ENCODE assay signal across 1 cellular context in the genomic region with DNA sequence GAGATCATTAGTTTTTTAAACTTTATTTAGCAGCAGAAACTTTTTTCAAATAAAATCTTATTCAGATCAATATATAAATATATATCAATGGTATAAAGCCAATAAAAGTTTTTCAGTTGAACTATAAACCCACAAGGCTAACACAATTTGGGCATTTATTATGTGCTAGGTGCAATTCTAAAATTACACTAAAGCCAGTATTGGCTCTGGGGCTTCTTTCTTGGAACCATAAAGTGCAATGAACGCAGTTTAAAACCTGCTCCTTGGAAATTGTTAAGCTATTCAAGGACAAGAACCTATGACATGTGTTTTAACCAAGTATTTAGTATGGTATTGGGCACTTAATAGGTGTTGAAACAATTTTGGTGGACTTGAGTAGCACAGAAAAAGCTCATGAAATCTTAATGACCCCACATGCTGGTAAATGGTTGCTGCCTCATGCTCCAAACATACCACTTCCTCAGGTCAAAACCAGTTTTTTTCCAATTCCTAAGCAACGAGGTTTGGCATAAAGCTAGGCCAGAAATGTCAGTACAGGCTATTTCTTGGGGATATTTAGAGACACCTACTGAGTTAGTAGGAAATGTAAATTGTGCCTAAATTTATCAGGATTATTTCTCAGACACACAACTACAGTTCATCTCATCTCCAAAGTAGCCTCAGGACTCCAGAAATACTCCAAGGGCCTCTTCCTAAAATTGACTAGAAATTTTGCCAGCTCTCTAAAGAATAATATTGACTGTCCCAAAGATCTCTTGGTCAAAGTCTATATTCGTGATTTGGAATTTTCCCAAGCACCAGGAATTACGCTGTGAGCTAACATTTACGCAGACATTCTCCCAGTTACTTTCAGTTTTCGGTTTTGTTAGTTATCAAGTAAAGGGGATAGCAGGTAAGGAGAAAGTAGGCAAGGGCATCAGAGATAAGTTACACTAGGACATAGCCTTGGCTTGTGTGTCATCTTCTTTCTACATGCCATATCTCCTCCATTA.
TF ChIP-seq lines count a peak whose summit lies in the region.

No MANE protein-coding gene starts in this region.

TF ChIP-seq in HepG2, 621 proteins besides CTCF, POLR2A, EP300 and RAD21 (continued from another document and continues in another):
- TF ChIP-seq, protein P1, sequence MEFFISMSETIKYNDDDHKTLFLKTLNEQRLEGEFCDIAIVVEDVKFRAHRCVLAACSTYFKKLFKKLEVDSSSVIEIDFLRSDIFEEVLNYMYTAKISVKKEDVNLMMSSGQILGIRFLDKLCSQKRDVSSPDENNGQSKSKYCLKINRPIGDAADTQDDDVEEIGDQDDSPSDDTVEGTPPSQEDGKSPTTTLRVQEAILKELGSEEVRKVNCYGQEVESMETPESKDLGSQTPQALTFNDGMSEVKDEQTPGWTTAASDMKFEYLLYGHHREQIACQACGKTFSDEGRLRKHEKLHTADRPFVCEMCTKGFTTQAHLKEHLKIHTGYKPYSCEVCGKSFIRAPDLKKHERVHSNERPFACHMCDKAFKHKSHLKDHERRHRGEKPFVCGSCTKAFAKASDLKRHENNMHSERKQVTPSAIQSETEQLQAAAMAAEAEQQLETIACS (CRISPR knock-in tag; IDR thresholded peaks at IDR 0.05) = no peak
- peak; percentile 57; the same call in 1 of the 2 replicates for TF ChIP-seq ERF (CRISPR knock-in tag; IDR thresholded peaks at IDR 0.05)
- no peak for TF ChIP-seq TBX3 (IDR thresholded peaks at IDR 0.05; ENCODE audit: borderline replicate concordance)
- TF ChIP-seq, protein P2, sequence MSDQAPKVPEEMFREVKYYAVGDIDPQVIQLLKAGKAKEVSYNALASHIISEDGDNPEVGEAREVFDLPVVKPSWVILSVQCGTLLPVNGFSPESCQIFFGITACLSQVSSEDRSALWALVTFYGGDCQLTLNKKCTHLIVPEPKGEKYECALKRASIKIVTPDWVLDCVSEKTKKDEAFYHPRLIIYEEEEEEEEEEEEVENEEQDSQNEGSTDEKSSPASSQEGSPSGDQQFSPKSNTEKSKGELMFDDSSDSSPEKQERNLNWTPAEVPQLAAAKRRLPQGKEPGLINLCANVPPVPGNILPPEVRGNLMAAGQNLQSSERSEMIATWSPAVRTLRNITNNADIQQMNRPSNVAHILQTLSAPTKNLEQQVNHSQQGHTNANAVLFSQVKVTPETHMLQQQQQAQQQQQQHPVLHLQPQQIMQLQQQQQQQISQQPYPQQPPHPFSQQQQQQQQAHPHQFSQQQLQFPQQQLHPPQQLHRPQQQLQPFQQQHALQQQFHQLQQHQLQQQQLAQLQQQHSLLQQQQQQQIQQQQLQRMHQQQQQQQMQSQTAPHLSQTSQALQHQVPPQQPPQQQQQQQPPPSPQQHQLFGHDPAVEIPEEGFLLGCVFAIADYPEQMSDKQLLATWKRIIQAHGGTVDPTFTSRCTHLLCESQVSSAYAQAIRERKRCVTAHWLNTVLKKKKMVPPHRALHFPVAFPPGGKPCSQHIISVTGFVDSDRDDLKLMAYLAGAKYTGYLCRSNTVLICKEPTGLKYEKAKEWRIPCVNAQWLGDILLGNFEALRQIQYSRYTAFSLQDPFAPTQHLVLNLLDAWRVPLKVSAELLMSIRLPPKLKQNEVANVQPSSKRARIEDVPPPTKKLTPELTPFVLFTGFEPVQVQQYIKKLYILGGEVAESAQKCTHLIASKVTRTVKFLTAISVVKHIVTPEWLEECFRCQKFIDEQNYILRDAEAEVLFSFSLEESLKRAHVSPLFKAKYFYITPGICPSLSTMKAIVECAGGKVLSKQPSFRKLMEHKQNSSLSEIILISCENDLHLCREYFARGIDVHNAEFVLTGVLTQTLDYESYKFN (CRISPR knock-in tag; conservative IDR thresholded peaks at IDR 0.05) = peak; percentile 65
- peak; percentile 72; the same call in 1 of the 2 replicates for TF ChIP-seq ZNF264 (CRISPR knock-in tag; IDR thresholded peaks at IDR 0.05)
- no peak for TF ChIP-seq MXI1 (IDR thresholded peaks at IDR 0.05; ENCODE audit: borderline replicate concordance, low read depth, low read length)
- TF ChIP-seq ZNF616 (CRISPR knock-in tag; IDR thresholded peaks at IDR 0.05; ENCODE audit: low read depth) = no peak
- peak; percentile 43; the same call in 1 of the 2 replicates for TF ChIP-seq MED1 (CRISPR knock-in tag; IDR thresholded peaks at IDR 0.05)
- TF ChIP-seq ZFX (CRISPR knock-in tag; IDR thresholded peaks at IDR 0.05; ENCODE audit: low read depth) = 0 out of 2 replicates have a peak, but pooled peaks have one; percentile 13
- TF ChIP-seq GFI1 (CRISPR knock-in tag; IDR thresholded peaks at IDR 0.05; ENCODE audit: borderline replicate concordance) = peak; percentile 60; the same call in 1 of the 2 replicates
- 0 out of 2 replicates have a peak, but pooled peaks have one; percentile 5 for TF ChIP-seq RORA (CRISPR knock-in tag; IDR thresholded peaks at IDR 0.05)
- TF ChIP-seq MAF1 (CRISPR knock-in tag; IDR thresholded peaks at IDR 0.05; ENCODE audit: borderline replicate concordance) = peak; percentile 69; the same call in 1 of the 2 replicates
- peak; percentile 48; the same call in 1 of the 2 replicates for TF ChIP-seq NFIC (IDR thresholded peaks at IDR 0.05; ENCODE audit: low read length)
- TF ChIP-seq ZNF333 (CRISPR knock-in tag; IDR thresholded peaks at IDR 0.05; ENCODE audit: borderline replicate concordance) = no peak
- TF ChIP-seq, protein P3, sequence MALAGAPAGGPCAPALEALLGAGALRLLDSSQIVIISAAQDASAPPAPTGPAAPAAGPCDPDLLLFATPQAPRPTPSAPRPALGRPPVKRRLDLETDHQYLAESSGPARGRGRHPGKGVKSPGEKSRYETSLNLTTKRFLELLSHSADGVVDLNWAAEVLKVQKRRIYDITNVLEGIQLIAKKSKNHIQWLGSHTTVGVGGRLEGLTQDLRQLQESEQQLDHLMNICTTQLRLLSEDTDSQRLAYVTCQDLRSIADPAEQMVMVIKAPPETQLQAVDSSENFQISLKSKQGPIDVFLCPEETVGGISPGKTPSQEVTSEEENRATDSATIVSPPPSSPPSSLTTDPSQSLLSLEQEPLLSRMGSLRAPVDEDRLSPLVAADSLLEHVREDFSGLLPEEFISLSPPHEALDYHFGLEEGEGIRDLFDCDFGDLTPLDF (CRISPR knock-in tag; IDR thresholded peaks at IDR 0.05) = peak; percentile 30; the same call in 1 of the 2 replicates
- TF ChIP-seq CEBPG (CRISPR knock-in tag; IDR thresholded peaks at IDR 0.05) = peak; percentile 46; the same call in 1 of the 2 replicates
- TF ChIP-seq, protein P4, sequence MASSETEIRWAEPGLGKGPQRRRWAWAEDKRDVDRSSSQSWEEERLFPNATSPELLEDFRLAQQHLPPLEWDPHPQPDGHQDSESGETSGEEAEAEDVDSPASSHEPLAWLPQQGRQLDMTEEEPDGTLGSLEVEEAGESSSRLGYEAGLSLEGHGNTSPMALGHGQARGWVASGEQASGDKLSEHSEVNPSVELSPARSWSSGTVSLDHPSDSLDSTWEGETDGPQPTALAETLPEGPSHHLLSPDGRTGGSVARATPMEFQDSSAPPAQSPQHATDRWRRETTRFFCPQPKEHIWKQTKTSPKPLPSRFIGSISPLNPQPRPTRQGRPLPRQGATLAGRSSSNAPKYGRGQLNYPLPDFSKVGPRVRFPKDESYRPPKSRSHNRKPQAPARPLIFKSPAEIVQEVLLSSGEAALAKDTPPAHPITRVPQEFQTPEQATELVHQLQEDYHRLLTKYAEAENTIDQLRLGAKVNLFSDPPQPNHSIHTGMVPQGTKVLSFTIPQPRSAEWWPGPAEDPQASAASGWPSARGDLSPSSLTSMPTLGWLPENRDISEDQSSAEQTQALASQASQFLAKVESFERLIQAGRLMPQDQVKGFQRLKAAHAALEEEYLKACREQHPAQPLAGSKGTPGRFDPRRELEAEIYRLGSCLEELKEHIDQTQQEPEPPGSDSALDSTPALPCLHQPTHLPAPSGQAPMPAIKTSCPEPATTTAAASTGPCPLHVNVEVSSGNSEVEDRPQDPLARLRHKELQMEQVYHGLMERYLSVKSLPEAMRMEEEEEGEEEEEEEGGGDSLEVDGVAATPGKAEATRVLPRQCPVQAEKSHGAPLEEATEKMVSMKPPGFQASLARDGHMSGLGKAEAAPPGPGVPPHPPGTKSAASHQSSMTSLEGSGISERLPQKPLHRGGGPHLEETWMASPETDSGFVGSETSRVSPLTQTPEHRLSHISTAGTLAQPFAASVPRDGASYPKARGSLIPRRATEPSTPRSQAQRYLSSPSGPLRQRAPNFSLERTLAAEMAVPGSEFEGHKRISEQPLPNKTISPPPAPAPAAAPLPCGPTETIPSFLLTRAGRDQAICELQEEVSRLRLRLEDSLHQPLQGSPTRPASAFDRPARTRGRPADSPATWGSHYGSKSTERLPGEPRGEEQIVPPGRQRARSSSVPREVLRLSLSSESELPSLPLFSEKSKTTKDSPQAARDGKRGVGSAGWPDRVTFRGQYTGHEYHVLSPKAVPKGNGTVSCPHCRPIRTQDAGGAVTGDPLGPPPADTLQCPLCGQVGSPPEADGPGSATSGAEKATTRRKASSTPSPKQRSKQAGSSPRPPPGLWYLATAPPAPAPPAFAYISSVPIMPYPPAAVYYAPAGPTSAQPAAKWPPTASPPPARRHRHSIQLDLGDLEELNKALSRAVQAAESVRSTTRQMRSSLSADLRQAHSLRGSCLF (CRISPR knock-in tag; IDR thresholded peaks at IDR 0.05; ENCODE audit: borderline replicate concordance) = peak; percentile 18; the same call in 1 of the 2 replicates
- TF ChIP-seq STAG1 (CRISPR knock-in tag; IDR thresholded peaks at IDR 0.05) = peak; percentile 15; the same call in 1 of the 2 replicates
- TF ChIP-seq, protein P5, sequence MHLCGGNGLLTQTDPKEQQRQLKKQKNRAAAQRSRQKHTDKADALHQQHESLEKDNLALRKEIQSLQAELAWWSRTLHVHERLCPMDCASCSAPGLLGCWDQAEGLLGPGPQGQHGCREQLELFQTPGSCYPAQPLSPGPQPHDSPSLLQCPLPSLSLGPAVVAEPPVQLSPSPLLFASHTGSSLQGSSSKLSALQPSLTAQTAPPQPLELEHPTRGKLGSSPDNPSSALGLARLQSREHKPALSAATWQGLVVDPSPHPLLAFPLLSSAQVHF (CRISPR knock-in tag; IDR thresholded peaks at IDR 0.05) = no peak
- TF ChIP-seq ELF3 (CRISPR knock-in tag; IDR thresholded peaks at IDR 0.05) = peak; percentile 48; the same call in 1 of the 2 replicates
- TF ChIP-seq GATAD2A (CRISPR knock-in tag; IDR thresholded peaks at IDR 0.05) = peak; percentile 45; the same call in 1 of the 2 replicates
- TF ChIP-seq, protein P6, sequence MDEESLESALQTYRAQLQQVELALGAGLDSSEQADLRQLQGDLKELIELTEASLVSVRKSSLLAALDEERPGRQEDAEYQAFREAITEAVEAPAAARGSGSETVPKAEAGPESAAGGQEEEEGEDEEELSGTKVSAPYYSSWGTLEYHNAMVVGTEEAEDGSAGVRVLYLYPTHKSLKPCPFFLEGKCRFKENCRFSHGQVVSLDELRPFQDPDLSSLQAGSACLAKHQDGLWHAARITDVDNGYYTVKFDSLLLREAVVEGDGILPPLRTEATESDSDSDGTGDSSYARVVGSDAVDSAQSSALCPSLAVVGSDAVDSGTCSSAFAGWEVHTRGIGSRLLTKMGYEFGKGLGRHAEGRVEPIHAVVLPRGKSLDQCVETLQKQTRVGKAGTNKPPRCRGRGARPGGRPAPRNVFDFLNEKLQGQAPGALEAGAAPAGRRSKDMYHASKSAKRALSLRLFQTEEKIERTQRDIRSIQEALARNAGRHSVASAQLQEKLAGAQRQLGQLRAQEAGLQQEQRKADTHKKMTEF (CRISPR knock-in tag; IDR thresholded peaks at IDR 0.05) = peak; percentile 37; the same call in 1 of the 2 replicates
- TF ChIP-seq, protein P7, sequence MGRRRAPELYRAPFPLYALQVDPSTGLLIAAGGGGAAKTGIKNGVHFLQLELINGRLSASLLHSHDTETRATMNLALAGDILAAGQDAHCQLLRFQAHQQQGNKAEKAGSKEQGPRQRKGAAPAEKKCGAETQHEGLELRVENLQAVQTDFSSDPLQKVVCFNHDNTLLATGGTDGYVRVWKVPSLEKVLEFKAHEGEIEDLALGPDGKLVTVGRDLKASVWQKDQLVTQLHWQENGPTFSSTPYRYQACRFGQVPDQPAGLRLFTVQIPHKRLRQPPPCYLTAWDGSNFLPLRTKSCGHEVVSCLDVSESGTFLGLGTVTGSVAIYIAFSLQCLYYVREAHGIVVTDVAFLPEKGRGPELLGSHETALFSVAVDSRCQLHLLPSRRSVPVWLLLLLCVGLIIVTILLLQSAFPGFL (CRISPR knock-in tag; IDR thresholded peaks at IDR 0.05) = no peak
- 0 out of 2 replicates have a peak, but pooled peaks have one; percentile 61 for TF ChIP-seq CC2D1A (CRISPR knock-in tag; IDR thresholded peaks at IDR 0.05)
- TF ChIP-seq RFX1 (IDR thresholded peaks at IDR 0.05) = no peak
- no peak for TF ChIP-seq KLF6 (CRISPR knock-in tag; IDR thresholded peaks at IDR 0.05)
- TF ChIP-seq KAT8 (CRISPR knock-in tag; IDR thresholded peaks at IDR 0.05) = peak; percentile 47; the same call in 1 of the 2 replicates
- no peak for TF ChIP-seq SOX13 (IDR thresholded peaks at IDR 0.05)
- no peak; a peak in 1 of 4 replicates for TF ChIP-seq SOX13 (CRISPR knock-in tag; conservative IDR thresholded peaks at IDR 0.05 in 1 of 2, IDR thresholded peaks at IDR 0.05 in 1 of 2)
- TF ChIP-seq, protein P8, sequence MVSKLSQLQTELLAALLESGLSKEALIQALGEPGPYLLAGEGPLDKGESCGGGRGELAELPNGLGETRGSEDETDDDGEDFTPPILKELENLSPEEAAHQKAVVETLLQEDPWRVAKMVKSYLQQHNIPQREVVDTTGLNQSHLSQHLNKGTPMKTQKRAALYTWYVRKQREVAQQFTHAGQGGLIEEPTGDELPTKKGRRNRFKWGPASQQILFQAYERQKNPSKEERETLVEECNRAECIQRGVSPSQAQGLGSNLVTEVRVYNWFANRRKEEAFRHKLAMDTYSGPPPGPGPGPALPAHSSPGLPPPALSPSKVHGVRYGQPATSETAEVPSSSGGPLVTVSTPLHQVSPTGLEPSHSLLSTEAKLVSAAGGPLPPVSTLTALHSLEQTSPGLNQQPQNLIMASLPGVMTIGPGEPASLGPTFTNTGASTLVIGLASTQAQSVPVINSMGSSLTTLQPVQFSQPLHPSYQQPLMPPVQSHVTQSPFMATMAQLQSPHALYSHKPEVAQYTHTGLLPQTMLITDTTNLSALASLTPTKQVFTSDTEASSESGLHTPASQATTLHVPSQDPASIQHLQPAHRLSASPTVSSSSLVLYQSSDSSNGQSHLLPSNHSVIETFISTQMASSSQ (IDR thresholded peaks at IDR 0.05; ENCODE audit: low read depth) = no peak
- TF ChIP-seq, protein P8 (CRISPR knock-in tag; IDR thresholded peaks at IDR 0.05; ENCODE audit: borderline replicate concordance) = no peak
